ENCODE assay signal across 20 cellular contexts in genomic region chrX:41912922-41913321, GRCh38. TPM values are rescaled to one million over a fixed set of nuclear protein-coding genes. Genes with fewer than 3 reads are reported as not detected.
DNase-seq lines count a peak whose midpoint lies in the region; ATAC-seq, FAIRE-seq and TF ChIP-seq lines count a peak whose summit lies in the region.
"Had no signal": no experiment of that assay in that cellular context is flagged by ENCODE, and none has a peak within 500 bp of the region (broad histone marks: within the 10 kb centered on the region; RNA-seq: fewer than 3 reads in every experiment).

No MANE protein-coding gene starts in this region.

- POLR2A ChIA-PET in activated CD4-positive, alpha-beta T cell treated with anti-CD3 and anti-CD28 coated beads for 36 hours (lab: Charles Lee), result no interaction called here

- no peak overlapping the region for H3K4me3 Mint-ChIP-seq in activated CD4-positive, alpha-beta T cell treated with anti-CD3 and anti-CD28 coated beads for 36 hours
- H3K4me3 Mint-ChIP-seq in astrocyte (ENCODE audit: unreplicated experiment), result no peak overlapping the region
- H3K4me3 Mint-ChIP-seq: neural crest cell; stimulated activated naive CD8-positive, alpha-beta T cell treated with anti-CD3 and anti-CD28 coated beads, Interleukin-15, Interleukin-2, amounts not matched to agents 100 ng/mL and 50 ng/mL, for 24 hours had no signal

- intact Hi-C loops in activated CD4-positive, alpha-beta T cell treated with anti-CD3 and anti-CD28 coated beads for 36 hours (cut with DNase I, micrococcal nuclease), result no loop called here
- intact Hi-C loops in left lung (cut with DNase I) (no loop called here), left ventricle myocardium superior (cut with micrococcal nuclease) (no loop called here)

- H3K4me2 ChIP-seq in astrocyte (ENCODE audit: low read length), result no peak overlapping the region
- H3K4me2 ChIP-seq: PC-9 had no signal

- H2AFZ ChIP-seq in astrocyte (ENCODE audit: low read depth, low read length), result no peak overlapping the region
- H2AFZ ChIP-seq: PC-9 had no signal

- H3K4me3 ChIP-seq in astrocyte (ENCODE audit: insufficient read depth, low read depth, low read length) (no peak overlapping the region), left lung (no peak overlapping the region)
- H3K4me3 ChIP-seq: PC-9, prostate gland, transverse colon had no signal

- no peaks in the 10 kb centered on the region for H3K9me3 ChIP-seq in astrocyte (ENCODE audit: insufficient read depth, low read depth, low read length)
- H3K9me3 ChIP-seq in left lung, result no peaks in the 10 kb centered on the region
- H3K9me3 ChIP-seq: prostate gland, transverse colon had no signal

- no peaks in the 10 kb centered on the region for H3K27me3 Mint-ChIP-seq in activated CD4-positive, alpha-beta T cell treated with anti-CD3 and anti-CD28 coated beads for 36 hours
- no peaks in the 10 kb centered on the region for H3K27me3 Mint-ChIP-seq in astrocyte (ENCODE audit: low read depth, unreplicated experiment)
- H3K27me3 Mint-ChIP-seq: effector memory CD8-positive, alpha-beta T cell; stimulated activated naive CD8-positive, alpha-beta T cell treated with anti-CD3 and anti-CD28 coated beads, Interleukin-15, Interleukin-2, amounts not matched to agents 100 ng/mL and 50 ng/mL, for 24 hours had no signal

- H3K4me1 ChIP-seq in astrocyte (ENCODE audit: insufficient read depth, low read length), result no peaks in the 10 kb centered on the region
- peaks cover 0 to 6% of the 10 kb centered on the region in 2 donors for H3K4me1 ChIP-seq in left lung
- H3K4me1 ChIP-seq: prostate gland had no signal

- peak; percentile 55 for ATAC-seq in activated CD4-positive, alpha-beta T cell treated with anti-CD3 and anti-CD28 coated beads for 36 hours
- ATAC-seq in GM19463 (IDR thresholded peaks at IDR 0.05; ENCODE audit: unreplicated experiment) (peak; percentile 79), left lung (peak; percentile 79), left ventricle myocardium superior (no peak), HG03159 (IDR thresholded peaks at IDR 0.05; ENCODE audit: unreplicated experiment) (no peak), HG03135 (IDR thresholded peaks at IDR 0.05; ENCODE audit: unreplicated experiment) (no peak)
- ATAC-seq: effector memory CD8-positive, alpha-beta T cell had no signal

- peaks cover 4% of the 10 kb centered on the region for H3K36me3 Mint-ChIP-seq in activated CD4-positive, alpha-beta T cell treated with anti-CD3 and anti-CD28 coated beads for 36 hours (ENCODE audit: low read depth)
- H3K36me3 Mint-ChIP-seq in astrocyte (ENCODE audit: low read depth, unreplicated experiment), result no peaks in the 10 kb centered on the region

- no peak overlapping the region for H3K9ac ChIP-seq in astrocyte (ENCODE audit: low read length)

- H3K4me1 Mint-ChIP-seq in activated CD4-positive, alpha-beta T cell treated with anti-CD3 and anti-CD28 coated beads for 36 hours, result peaks cover 45% of the 10 kb centered on the region
- H3K4me1 Mint-ChIP-seq in astrocyte (ENCODE audit: low read depth, unreplicated experiment), result peaks cover 22% of the 10 kb centered on the region

- no peak for DNase-seq in activated CD4-positive, alpha-beta T cell treated with anti-CD3 and anti-CD28 coated beads for 36 hours
- DNase-seq in activated CD4-positive, alpha-beta T cell treated with anti-CD3 and anti-CD28 coated beads for 1 hour, result no peak
- DNase-seq in astrocyte (ENCODE audit: low read depth), result no peak
- DNase-seq in left lung, result no peak
- DNase-seq in left ventricle myocardium superior, result no peak
- DNase-seq: DND-41; effector memory CD8-positive, alpha-beta T cell; glutamatergic neuron; HCEC 1CT; NCI-H69; stimulated activated CD4-positive, alpha-beta T cell treated with anti-CD3 and anti-CD28 coated beads, Interleukin-2, amount 100 ng/mL, for 24 hours; T-helper 1 cell; transverse colon had no signal

- FAIRE-seq in astrocyte (lab: Jason Lieb, UNC), result peak; percentile 29

- no peak for TF ChIP-seq CTCF in astrocyte (IDR thresholded peaks at IDR 0.05; ENCODE audit: insufficient read depth, low read depth, low read length)
- no peak for TF ChIP-seq CTCF in left lung (IDR thresholded peaks at IDR 0.05)

- H3K79me2 ChIP-seq in astrocyte (ENCODE audit: insufficient read depth, low read length), result peaks cover 58% of the 10 kb centered on the region

- H3K36me3 ChIP-seq in astrocyte (ENCODE audit: insufficient read depth, low read length), result no peaks in the 10 kb centered on the region
- no peaks in the 10 kb centered on the region for H3K36me3 ChIP-seq in left lung
- H3K36me3 ChIP-seq: prostate gland, transverse colon had no signal

- CTCF ChIA-PET in activated CD4-positive, alpha-beta T cell treated with anti-CD3 and anti-CD28 coated beads for 36 hours (lab: Charles Lee), result no interaction called here

- H3K9me3 Mint-ChIP-seq in activated CD4-positive, alpha-beta T cell treated with anti-CD3 and anti-CD28 coated beads for 36 hours (ENCODE audit: low read depth), result no peaks in the 10 kb centered on the region
- no peaks in the 10 kb centered on the region for H3K9me3 Mint-ChIP-seq in astrocyte (ENCODE audit: unreplicated experiment)
- H3K9me3 Mint-ChIP-seq: effector memory CD8-positive, alpha-beta T cell; stimulated activated naive CD8-positive, alpha-beta T cell treated with anti-CD3 and anti-CD28 coated beads, Interleukin-15, Interleukin-2, amounts not matched to agents 100 ng/mL and 50 ng/mL, for 24 hours had no signal

- H3K27me3 ChIP-seq in astrocyte (ENCODE audit: insufficient read depth, low read length) (no peaks in the 10 kb centered on the region), left lung (peaks cover 0 to 5% of the 10 kb centered on the region in 2 donors)
- H3K27me3 ChIP-seq: transverse colon had no signal

- peaks cover 40% of the 10 kb centered on the region for H4K20me1 ChIP-seq in astrocyte (ENCODE audit: insufficient read depth, low read length)

- H3K27ac Mint-ChIP-seq in activated CD4-positive, alpha-beta T cell treated with anti-CD3 and anti-CD28 coated beads for 36 hours, result no peak overlapping the region
- H3K27ac Mint-ChIP-seq in astrocyte (ENCODE audit: unreplicated experiment), result no peak overlapping the region
- H3K27ac Mint-ChIP-seq: effector memory CD8-positive, alpha-beta T cell; stimulated activated naive CD8-positive, alpha-beta T cell treated with anti-CD3 and anti-CD28 coated beads, Interleukin-15, Interleukin-2, amounts not matched to agents 100 ng/mL and 50 ng/mL, for 24 hours had no signal

- H3K27ac ChIP-seq in astrocyte (ENCODE audit: low read depth, low read length), result no peak overlapping the region
- H3K27ac ChIP-seq in left lung, result no peak overlapping the region
- H3K27ac ChIP-seq: PC-9, prostate gland, transverse colon had no signal

RNA-seq across cellular contexts. Expression of gene CASK, which starts 10.4 kb away (rescaled TPM):
- total RNA-seq in activated CD4-positive, alpha-beta T cell treated with anti-CD3 and anti-CD28 coated beads for 36 hours, result 10 to 100 TPM; 14.4 to 15.0 TPM
- total RNA-seq in astrocyte, result 91.5 and 99.3 TPM in 2 replicates
- total RNA-seq in left lung, result 10 to 100 TPM; 59.7 to 70.7 TPM
- total RNA-seq in left ventricle myocardium superior, result 15.3 TPM

Comparison
In these comparisons a context has a peak if more than half of its experiments do, and no peak if none do; other contexts are left out.
1. ATAC-seq: peak in activated CD4-positive, alpha-beta T cell treated with anti-CD3 and anti-CD28 coated beads for 36 hours (single experiment), GM19463 (single experiment) and left lung (single experiment); none in left ventricle myocardium superior (single experiment), HG03159 (single experiment) and HG03135 (single experiment).